In genomic region chr12:25840678-25841077, GRCh38 we compare ENCODE assay signal across 23 cellular contexts.
DNase-seq lines count a peak whose midpoint lies in the region; ATAC-seq and TF ChIP-seq lines count a peak whose summit lies in the region.
"Had no signal": no experiment of that assay in that cellular context is flagged by ENCODE, and none has a peak within 500 bp of the region (broad histone marks: within the 10 kb centered on the region; RNA-seq: fewer than 3 reads in every experiment).

No MANE protein-coding gene starts in this region.

- H3K36me3 ChIP-seq in heart right ventricle = no peaks in the 10 kb centered on the region
- H3K36me3 ChIP-seq: Peyer's patch had no signal

- TF ChIP-seq CTCF in heart right ventricle (IDR thresholded peaks at IDR 0.05) (no peak), fibroblast of the aortic adventitia (IDR thresholded peaks at IDR 0.05; ENCODE audit: insufficient read depth, low read length) (no peak)

- peak overlapping the region in 1 of 10 donors; percentile 26 for H3K27ac ChIP-seq in heart right ventricle
- H3K27ac ChIP-seq: body of pancreas, C4-2B, parathyroid adenoma, Peyer's patch, skin epidermis had no signal

- H3K27me3 ChIP-seq in heart right ventricle = no peaks in the 10 kb centered on the region
- H3K27me3 ChIP-seq: body of pancreas, Peyer's patch had no signal

- 67 to 82% methylated on average over 6 of the region's 6 CpGs for WGBS in heart right ventricle, 2 donors

- no peaks in the 10 kb centered on the region for H3K4me1 ChIP-seq in heart right ventricle
- H3K4me1 ChIP-seq: body of pancreas, parathyroid adenoma, Peyer's patch had no signal

- intact Hi-C loops in heart right ventricle (cut with DNase I) = no loop called here
- intact Hi-C loops in Right ventricle myocardium superior (cut with DNase I) = no loop called here

- DNase-seq in heart right ventricle (no peak), Right ventricle myocardium superior (no peak), astrocyte of the hippocampus (ENCODE audit: low read depth, low spot score) (peak; percentile 46), fibroblast of the aortic adventitia (ENCODE audit: low read depth) (peak; percentile 49), stromal cell of bone marrow (ENCODE audit: low read depth) (peak; percentile 83), NCI-H1436 (lab: John Stamatoyannopoulos, UW) (no peak), NCI-H1694 treated with DMSO at 0.1 percent for 48 hours (lab: John Stamatoyannopoulos, UW) (no peak)
- DNase-seq: activated CD4-positive, alpha-beta memory T cell treated with anti-CD3 and anti-CD28 coated beads for 36 hours; activated naive CD4-positive, alpha-beta T cell treated with Interleukin-2 at 50 U/mL for 16 hours; body of pancreas; hippocampal formation; MV-4-11; naive thymus-derived CD4-positive, alpha-beta T cell; NCI-H1930; NCI-H446 treated with DMSO at 0.1 percent for 48 hours; NK-92 treated with Interleukin-12 subunit alpha and Interleukin-12 subunit beta, amount 100 ng/mL, for 24 hours; Peyer's patch; stimulated activated CD4-positive, alpha-beta T cell treated with anti-CD3 and anti-CD28 coated beads, Interleukin-4, amount 100 ng/mL, for 1 hour had no signal

- ATAC-seq in heart right ventricle = peak in 5 of 8 donors; percentile 53 to 86 (median 70)
- no peak for ATAC-seq in Right ventricle myocardium superior (ENCODE audit: poor library complexity)
- ATAC-seq in GM18907 (IDR thresholded peaks at IDR 0.05; ENCODE audit: unreplicated experiment) = no peak
- ATAC-seq: body of pancreas; naive thymus-derived CD4-positive, alpha-beta T cell; WTC11 had no signal

- no peak overlapping the region for H3K4me3 ChIP-seq in heart right ventricle
- H3K4me3 ChIP-seq in fibroblast of the aortic adventitia (ENCODE audit: low read depth, low read length) = no peak overlapping the region
- H3K4me3 ChIP-seq: body of pancreas, Peyer's patch, skin epidermis had no signal

- peaks cover 0 to 4% (median 0%) of the 10 kb centered on the region in 11 donors for H3K9me3 ChIP-seq in heart right ventricle
- H3K9me3 ChIP-seq: body of pancreas, Peyer's patch had no signal

Comparison
In these comparisons a context has a peak if more than half of its experiments do, and no peak if none do; other contexts are left out.
1. ATAC-seq: peak in heart right ventricle (5 of 8); none in Right ventricle myocardium superior (single experiment) and GM18907 (single experiment).
2. DNase-seq: peak in astrocyte of the hippocampus (single experiment), fibroblast of the aortic adventitia (single experiment) and stromal cell of bone marrow (single experiment); none in heart right ventricle (0 of 2), Right ventricle myocardium superior (single experiment), NCI-H1436 (single experiment) and NCI-H1694 treated with DMSO at 0.1 percent for 48 hours (single experiment).